8 cellular contexts compared by ENCODE assay signal in the genomic region with DNA sequence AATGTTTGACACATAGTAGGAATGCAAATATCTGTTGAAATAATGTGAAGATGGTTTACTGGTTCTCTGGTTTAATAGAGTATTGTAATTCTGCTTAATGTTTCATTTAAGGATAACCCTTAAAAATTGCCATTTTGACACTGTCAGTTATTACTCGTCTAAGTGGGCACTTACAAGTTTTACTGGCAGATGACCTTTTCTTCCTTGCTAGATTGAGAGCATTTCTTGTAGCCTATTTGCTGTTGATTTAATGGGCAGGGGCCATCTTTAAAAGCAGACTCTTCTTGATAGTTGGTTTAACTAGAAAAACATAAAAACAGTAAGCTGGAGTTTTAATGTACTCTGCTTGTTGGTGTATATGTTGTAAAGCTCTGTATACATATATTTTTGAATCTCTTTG. TPM values are rescaled to one million over a fixed set of nuclear protein-coding genes. Genes with fewer than 3 reads are reported as not detected.
DNase-seq lines count a peak whose midpoint lies in the region; ATAC-seq and TF ChIP-seq lines count a peak whose summit lies in the region.

No MANE protein-coding gene starts in this region.

- H3K27me3 Mint-ChIP-seq in stimulated activated memory B cell treated with anti-CD40 and anti-IgM and Interleukin-4, amounts not matched to agents 10 μg/mL and 1 μg/mL and 100 μg/mL, for 72 hours, result no peaks in the 10 kb centered on the region

- H3K36me3 Mint-ChIP-seq in stimulated activated memory B cell treated with anti-CD40 and anti-IgM and Interleukin-4, amounts not matched to agents 10 μg/mL and 1 μg/mL and 100 μg/mL, for 72 hours, result peaks cover 10% of the 10 kb centered on the region

- no peak for TF ChIP-seq CTCF in SK-N-SH (IDR thresholded peaks at IDR 0.05)
- no peak for TF ChIP-seq CTCF in fibroblast of the aortic adventitia (IDR thresholded peaks at IDR 0.05; ENCODE audit: insufficient read depth, low read length)
- TF ChIP-seq CTCF in GM10266 (IDR thresholded peaks at IDR 0.05; ENCODE audit: control insufficient read depth, insufficient read depth, low read depth, missing control alignments), result no peak

- H3F3A ChIP-seq in SK-N-SH (replicated peaks; ENCODE audit: insufficient read depth), result peaks cover 6% of the 10 kb centered on the region

- CTCF ChIA-PET in SK-N-SH (lab: Yijun Ruan, JAX), result interaction anchor here (0.6 to 0.9 kb wide), 2 partner anchors 71 to 135 kb away, joined by 3 to 6 read pairs; no protein-coding TSS in a partner anchor

- TF ChIP-seq EP300 in SK-N-SH (IDR thresholded peaks at IDR 0.05; ENCODE audit: borderline replicate concordance in 1 of 2, low read depth in 1 of 2, low read length in 1 of 2), result no peak

- peak overlapping the region; percentile 97 for H3K4me3 Mint-ChIP-seq in stimulated activated memory B cell treated with anti-CD40 and anti-IgM and Interleukin-4, amounts not matched to agents 10 μg/mL and 1 μg/mL and 100 μg/mL, for 72 hours

- H3K4me1 Mint-ChIP-seq in stimulated activated memory B cell treated with anti-CD40 and anti-IgM and Interleukin-4, amounts not matched to agents 10 μg/mL and 1 μg/mL and 100 μg/mL, for 72 hours, result peaks cover 25% of the 10 kb centered on the region

- no peaks in the 10 kb centered on the region for H3K9me2 ChIP-seq in SK-N-SH

- DNase-seq in SK-N-SH (no peak), SK-MEL-5 (ENCODE audit: low read depth, low spot score) (peak; percentile 14), fibroblast of the aortic adventitia (ENCODE audit: low read depth) (peak; percentile 13), HuH-7.5 (ENCODE audit: low spot score) (no peak), GM10266 (ENCODE audit: extremely low spot score) (no peak), AML-193 (lab: John Stamatoyannopoulos, UW) (no peak)

- H3K9me3 ChIP-seq in SK-N-SH, result no peaks in the 10 kb centered on the region

- no peak overlapping the region for H2AFZ ChIP-seq in SK-N-SH (ENCODE audit: low read depth)

- no peak for ATAC-seq in SK-N-SH treated with all-trans-retinoic acid at 6 μM for 48 hours
- no peak for ATAC-seq in stimulated activated memory B cell treated with anti-CD40 and anti-IgM and Interleukin-4, amounts not matched to agents 10 μg/mL and 1 μg/mL and 100 μg/mL, for 72 hours

- H4K20me1 ChIP-seq in SK-N-SH (ENCODE audit: insufficient read depth), result peaks cover 57% of the 10 kb centered on the region

- WGBS in SK-N-SH (ENCODE audit: low lambda C conversion rate), result 44% methylated on average over 1 of the region's 1 CpG

- peaks cover 9 to 15% of the 10 kb centered on the region in 2 experiments; a peak in 3 of 4 replicates for H3K4me1 ChIP-seq in SK-N-SH (ENCODE audit: control insufficient read depth in 1 of 2, insufficient read depth in 2 of 2, low read depth in 1 of 2, low read length in 1 of 2)

- in situ Hi-C loops in SK-MEL-5 (cut with HindIII; ENCODE audit: low pct_unique_long_range_greater_than_20kb, low sequenced_read_pairs), result no loop called here

- H3K4me3 ChIP-seq in SK-N-SH (ENCODE audit: low read depth in 2 of 2, low read length in 1 of 2), result peak overlapping the region; percentile 66 to 97; a peak in 3 of 4 replicates
- peak overlapping the region; percentile 81 for H3K4me3 ChIP-seq in fibroblast of the aortic adventitia (ENCODE audit: low read depth, low read length)

- H3K79me2 ChIP-seq in SK-N-SH (ENCODE audit: insufficient read depth), result peaks cover 81% of the 10 kb centered on the region

- H3K27ac ChIP-seq in SK-N-SH (ENCODE audit: low read depth in 2 of 2, low read length in 1 of 2), result peak overlapping the region; percentile 14 to 92; a peak in 2 of 4 replicates

- no peaks in the 10 kb centered on the region for H3K27me3 ChIP-seq in SK-N-SH (ENCODE audit: insufficient read depth)

- H3K27ac Mint-ChIP-seq in stimulated activated memory B cell treated with anti-CD40 and anti-IgM and Interleukin-4, amounts not matched to agents 10 μg/mL and 1 μg/mL and 100 μg/mL, for 72 hours, result no peak overlapping the region

- H3K9me3 Mint-ChIP-seq in stimulated activated memory B cell treated with anti-CD40 and anti-IgM and Interleukin-4, amounts not matched to agents 10 μg/mL and 1 μg/mL and 100 μg/mL, for 72 hours, result no peaks in the 10 kb centered on the region

- no peak for TF ChIP-seq RAD21 in SK-N-SH (IDR thresholded peaks at IDR 0.05; ENCODE audit: low read length)

- H3K4me2 ChIP-seq in SK-N-SH, result peak overlapping the region; percentile 90

- POLR2A ChIA-PET in SK-N-SH (lab: Yijun Ruan, JAX), result interaction anchor here (0.6 kb wide), 1 partner anchor 652 kb away, joined by 3 read pairs; no protein-coding TSS in a partner anchor

- H3K9ac ChIP-seq in SK-N-SH, result peak overlapping the region; percentile 99

- H3K36me3 ChIP-seq in SK-N-SH (replicated peaks in 1 of 2; ENCODE audit: control insufficient read depth in 1 of 2, insufficient read depth in 2 of 2, low read length in 1 of 2), result peaks cover 6 to 14% of the 10 kb centered on the region in 2 experiments

TF ChIP-seq in SK-N-SH, 30 proteins besides CTCF, POLR2A, EP300 and RAD21 (continues in another document):
- TF ChIP-seq, protein P1, sequence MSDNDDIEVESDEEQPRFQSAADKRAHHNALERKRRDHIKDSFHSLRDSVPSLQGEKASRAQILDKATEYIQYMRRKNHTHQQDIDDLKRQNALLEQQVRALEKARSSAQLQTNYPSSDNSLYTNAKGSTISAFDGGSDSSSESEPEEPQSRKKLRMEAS (IDR thresholded peaks at IDR 0.05; ENCODE audit: low read depth), result no peak
- TF ChIP-seq TCF12 (IDR thresholded peaks at IDR 0.05) (no peak), GABPA (IDR thresholded peaks at IDR 0.05; ENCODE audit: low read depth) (no peak), TEAD4 (IDR thresholded peaks at IDR 0.05; ENCODE audit: borderline replicate concordance, insufficient read depth) (no peak)
- TF ChIP-seq, protein P2, sequence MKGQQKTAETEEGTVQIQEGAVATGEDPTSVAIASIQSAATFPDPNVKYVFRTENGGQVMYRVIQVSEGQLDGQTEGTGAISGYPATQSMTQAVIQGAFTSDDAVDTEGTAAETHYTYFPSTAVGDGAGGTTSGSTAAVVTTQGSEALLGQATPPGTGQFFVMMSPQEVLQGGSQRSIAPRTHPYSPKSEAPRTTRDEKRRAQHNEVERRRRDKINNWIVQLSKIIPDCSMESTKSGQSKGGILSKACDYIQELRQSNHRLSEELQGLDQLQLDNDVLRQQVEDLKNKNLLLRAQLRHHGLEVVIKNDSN (IDR thresholded peaks at IDR 0.05; ENCODE audit: borderline replicate concordance, low read depth), result no peak

TF ChIP-seq in SK-N-SH treated with all-trans-retinoic acid at 6 μM for 48 hours, 23 proteins besides CTCF, POLR2A, EP300 and RAD21 (continues in another document):
- TF ChIP-seq ZNF8 (CRISPR knock-in tag; IDR thresholded peaks at IDR 0.05) (no peak), GLIS3 (CRISPR knock-in tag; IDR thresholded peaks at IDR 0.05) (no peak), BACH2 (CRISPR knock-in tag; IDR thresholded peaks at IDR 0.05; ENCODE audit: borderline replicate concordance) (no peak)
- TF ChIP-seq, protein P3, sequence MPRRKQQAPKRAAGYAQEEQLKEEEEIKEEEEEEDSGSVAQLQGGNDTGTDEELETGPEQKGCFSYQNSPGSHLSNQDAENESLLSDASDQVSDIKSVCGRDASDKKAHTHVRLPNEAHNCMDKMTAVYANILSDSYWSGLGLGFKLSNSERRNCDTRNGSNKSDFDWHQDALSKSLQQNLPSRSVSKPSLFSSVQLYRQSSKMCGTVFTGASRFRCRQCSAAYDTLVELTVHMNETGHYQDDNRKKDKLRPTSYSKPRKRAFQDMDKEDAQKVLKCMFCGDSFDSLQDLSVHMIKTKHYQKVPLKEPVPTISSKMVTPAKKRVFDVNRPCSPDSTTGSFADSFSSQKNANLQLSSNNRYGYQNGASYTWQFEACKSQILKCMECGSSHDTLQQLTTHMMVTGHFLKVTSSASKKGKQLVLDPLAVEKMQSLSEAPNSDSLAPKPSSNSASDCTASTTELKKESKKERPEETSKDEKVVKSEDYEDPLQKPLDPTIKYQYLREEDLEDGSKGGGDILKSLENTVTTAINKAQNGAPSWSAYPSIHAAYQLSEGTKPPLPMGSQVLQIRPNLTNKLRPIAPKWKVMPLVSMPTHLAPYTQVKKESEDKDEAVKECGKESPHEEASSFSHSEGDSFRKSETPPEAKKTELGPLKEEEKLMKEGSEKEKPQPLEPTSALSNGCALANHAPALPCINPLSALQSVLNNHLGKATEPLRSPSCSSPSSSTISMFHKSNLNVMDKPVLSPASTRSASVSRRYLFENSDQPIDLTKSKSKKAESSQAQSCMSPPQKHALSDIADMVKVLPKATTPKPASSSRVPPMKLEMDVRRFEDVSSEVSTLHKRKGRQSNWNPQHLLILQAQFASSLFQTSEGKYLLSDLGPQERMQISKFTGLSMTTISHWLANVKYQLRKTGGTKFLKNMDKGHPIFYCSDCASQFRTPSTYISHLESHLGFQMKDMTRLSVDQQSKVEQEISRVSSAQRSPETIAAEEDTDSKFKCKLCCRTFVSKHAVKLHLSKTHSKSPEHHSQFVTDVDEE (CRISPR knock-in tag; IDR thresholded peaks at IDR 0.05), result no peak

RNA-seq across cellular contexts. Expression of a gene that starts 1.9 kb away (rescaled TPM):
- polyA plus RNA-seq in SK-N-SH (2012; rRNA removed), result 16.9 and 21.4 TPM in 2 replicates
- 24.9 and 29.6 TPM in 2 replicates for polyA plus RNA-seq in SK-N-SH (2012; cell fraction: cytosol; rRNA removed)
- 14.1 and 22.9 TPM in 2 replicates for polyA plus RNA-seq in SK-N-SH (2012; cell fraction: nucleus; rRNA removed)
- 42.7 and 44.1 TPM in 2 replicates for total RNA-seq in SK-MEL-5 (2014; rRNA removed; shearing (Covaris generic))
- polyA plus RNA-seq in SK-MEL-5 (2015; cell fraction: cytosol; rRNA removed), result 34.8 and 49.8 TPM in 2 replicates
- 23.9 and 39.5 TPM in 2 replicates for polyA plus RNA-seq in SK-MEL-5 (2015; cell fraction: nucleus; rRNA removed)
- total RNA-seq in fibroblast of the aortic adventitia (ENCODE audit: low replicate concordance), result 136 and 138 TPM in 2 replicates

RNA-seq across cellular contexts. Expression of a gene that starts 29.3 kb away (rescaled TPM):
- polyA plus RNA-seq in SK-N-SH (2012; rRNA removed), result 5.9 and 9.6 TPM in 2 replicates
- 4.9 and 6.4 TPM in 2 replicates for polyA plus RNA-seq in SK-N-SH (2012; cell fraction: cytosol; rRNA removed)
- polyA plus RNA-seq in SK-N-SH (2012; cell fraction: nucleus; rRNA removed), result 16.2 and 33.1 TPM in 2 replicates
- total RNA-seq in SK-MEL-5 (2014; rRNA removed; shearing (Covaris generic)), result 6.9 and 9.4 TPM in 2 replicates
- 4.6 and 6.3 TPM in 2 replicates for polyA plus RNA-seq in SK-MEL-5 (2015; cell fraction: cytosol; rRNA removed)
- polyA plus RNA-seq in SK-MEL-5 (2015; cell fraction: nucleus; rRNA removed), result 64.8 and 82.0 TPM in 2 replicates
- 5.2 and 7.4 TPM in 2 replicates for total RNA-seq in fibroblast of the aortic adventitia (ENCODE audit: low replicate concordance)

Comparison
In these comparisons a context has a peak if more than half of its experiments do, and no peak if none do; other contexts are left out.
1. DNase-seq: peak in SK-MEL-5 (single experiment) and fibroblast of the aortic adventitia (single experiment); none in SK-N-SH (single experiment), HuH-7.5 (single experiment), GM10266 (single experiment) and AML-193 (0 of 2).